8 cellular contexts compared by ENCODE assay signal in the genomic region with DNA sequence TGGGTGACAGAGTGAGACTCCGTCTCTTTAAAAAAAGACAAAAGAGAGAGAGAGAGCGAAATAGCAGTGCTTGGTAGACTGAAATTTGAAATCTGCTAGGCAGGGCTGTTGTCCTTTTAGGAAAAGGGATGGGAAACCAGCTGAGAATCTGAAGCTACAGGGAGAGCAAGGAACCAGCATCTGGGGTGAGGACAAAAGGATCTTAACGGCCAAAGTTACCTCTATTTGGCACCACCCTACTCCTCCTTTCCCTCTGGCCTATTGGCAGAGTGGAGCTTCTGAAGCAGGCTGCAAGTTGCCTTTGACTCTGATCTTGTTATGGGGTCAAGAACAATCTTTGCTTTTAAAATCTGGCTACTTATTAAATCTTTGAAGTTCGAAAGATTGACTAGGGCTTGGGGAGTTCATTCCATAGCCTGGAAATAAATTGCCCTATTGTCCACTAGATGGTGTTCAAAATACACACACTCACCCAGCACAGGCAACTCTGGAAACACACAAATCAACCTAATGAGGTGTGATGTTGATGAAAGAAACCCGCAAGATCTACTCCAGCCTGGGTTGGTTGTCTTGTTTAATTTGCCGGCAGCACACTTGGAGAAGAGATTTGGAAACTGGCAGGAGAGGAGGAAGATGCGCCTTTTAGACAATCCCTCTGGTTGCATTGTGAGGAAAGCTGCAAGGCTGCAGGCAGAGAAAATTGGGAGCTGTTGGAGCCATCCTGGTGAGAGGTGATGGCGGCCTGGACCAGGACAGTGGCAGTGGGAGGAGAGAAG.
DNase-seq lines count a peak whose midpoint lies in the region; ATAC-seq and TF ChIP-seq lines count a peak whose summit lies in the region.

No MANE protein-coding gene starts in this region.

- no peaks in the 10 kb centered on the region for H3K27me3 Mint-ChIP-seq in memory B cell

- H3K9me3 ChIP-seq in OCI-LY3 (ENCODE audit: insufficient read depth, low read length): no peaks in the 10 kb centered on the region

- no peak overlapping the region for H3K4me3 Mint-ChIP-seq in memory B cell

- no peaks in the 10 kb centered on the region for H3K36me3 Mint-ChIP-seq in memory B cell

- no peak overlapping the region for H3K4me2 ChIP-seq in OCI-LY3 (ENCODE audit: low read length)

- ATAC-seq in memory B cell (ENCODE audit: low read depth) (peak; percentile 87), HG02970 (IDR thresholded peaks at IDR 0.05; ENCODE audit: low FRiP score, unreplicated experiment) (no peak)

- H4K20me1 ChIP-seq in OCI-LY3 (ENCODE audit: insufficient read depth, low read length): no peaks in the 10 kb centered on the region

- H3K9ac ChIP-seq in OCI-LY3 (ENCODE audit: low read length): no peak overlapping the region

- DNase-seq in activated CD8-positive, alpha-beta memory T cell treated with anti-CD3 and anti-CD28 coated beads for 24 hours: peak; percentile 55
- no peak for DNase-seq in activated CD8-positive, alpha-beta memory T cell treated with anti-CD3 and anti-CD28 coated beads, Interleukin-2, amount 50 U/mL, for 4 hours
- DNase-seq in HPDE6-E6E7 (ENCODE audit: extremely low spot score) (peak; percentile 43), choroid plexus epithelial cell (ENCODE audit: low read depth) (peak; percentile 61), memory B cell (ENCODE audit: low spot score in 2 of 2) (no peak)
- no peak for DNase-seq in activated effector memory CD4-positive, alpha-beta T cell treated with Interleukin-2 at 50 U/mL for 16 hours

- H3K4me1 Mint-ChIP-seq in memory B cell: peaks cover 13% of the 10 kb centered on the region

- 0 out of 2 replicates have a peak overlapping the region, but pooled peaks have one; percentile 3 for H2AFZ ChIP-seq in OCI-LY3 (ENCODE audit: low read depth, low read length)

- H3K36me3 ChIP-seq in OCI-LY3 (replicated peaks; ENCODE audit: low read depth, low read length): no peaks in the 10 kb centered on the region

- no peaks in the 10 kb centered on the region for H3K79me2 ChIP-seq in OCI-LY3 (ENCODE audit: low read length)

- no peaks in the 10 kb centered on the region for H3K9me3 Mint-ChIP-seq in memory B cell

- H3K4me3 ChIP-seq in OCI-LY3 (ENCODE audit: low read length) (no peak overlapping the region), choroid plexus epithelial cell (ENCODE audit: low read depth, low read length) (no peak overlapping the region)

- peaks cover 11% of the 10 kb centered on the region for H3K27me3 ChIP-seq in OCI-LY3 (ENCODE audit: low read depth, low read length)

- H3K27ac Mint-ChIP-seq in memory B cell: no peak overlapping the region

- H3K4me1 ChIP-seq in OCI-LY3 (ENCODE audit: low read length): no peaks in the 10 kb centered on the region

- TF ChIP-seq CTCF in OCI-LY3 (IDR thresholded peaks at IDR 0.05; ENCODE audit: low read depth, low read length) (peak; percentile 67), choroid plexus epithelial cell (conservative IDR thresholded peaks at IDR 0.05; ENCODE audit: low read depth, low read length) (peak; percentile 72)

- no peak overlapping the region for H3K27ac ChIP-seq in OCI-LY3 (ENCODE audit: low read length)

Comparison
In these comparisons a context has a peak if more than half of its experiments do, and no peak if none do; other contexts are left out.
1. DNase-seq: peak in activated CD8-positive, alpha-beta memory T cell treated with anti-CD3 and anti-CD28 coated beads for 24 hours (single experiment), HPDE6-E6E7 (single experiment) and choroid plexus epithelial cell (single experiment); none in activated CD8-positive, alpha-beta memory T cell treated with anti-CD3 and anti-CD28 coated beads, Interleukin-2, amount 50 U/mL, for 4 hours (single experiment), memory B cell (0 of 2) and activated effector memory CD4-positive, alpha-beta T cell treated with Interleukin-2 at 50 U/mL for 16 hours (single experiment).